ENCODE assay signal across 20 cellular contexts in the genomic region with DNA sequence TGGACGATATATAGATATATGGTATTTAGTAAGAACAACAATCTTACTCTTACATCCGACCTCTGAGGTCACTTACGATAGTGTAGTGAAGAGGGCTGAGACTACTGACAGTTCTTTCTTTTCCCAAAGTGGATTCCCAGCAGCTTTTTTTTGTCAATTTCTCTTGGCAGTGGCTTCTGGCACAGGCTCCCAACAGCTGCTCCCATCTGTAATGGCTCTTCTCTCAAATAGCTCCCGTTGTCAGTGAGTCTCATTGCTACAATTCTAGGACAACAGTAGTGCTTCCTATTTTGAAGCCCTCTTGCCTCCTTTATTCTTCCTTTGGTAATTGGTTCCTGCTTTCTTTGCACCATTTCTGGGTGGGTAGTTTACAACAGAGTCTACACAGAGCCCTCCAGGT.
DNase-seq lines count a peak whose midpoint lies in the region; ATAC-seq and TF ChIP-seq lines count a peak whose summit lies in the region.
"Had no signal": no experiment of that assay in that cellular context is flagged by ENCODE, and none has a peak within 500 bp of the region (broad histone marks: within the 10 kb centered on the region; RNA-seq: fewer than 3 reads in every experiment).

No MANE protein-coding gene starts in this region.

- DNase-seq in NCI-H1105 (lab: John Stamatoyannopoulos, UW) = peak; percentile 6
- peak in 5 of 7 donors; percentile 1 to 56 (median 15) for DNase-seq in adrenal gland
- DNase-seq in left ventricle myocardium superior = peak; percentile 50
- peak; percentile 71 for DNase-seq in sigmoid colon
- DNase-seq in cortex of kidney (lab: John Stamatoyannopoulos, UW) = no peak
- DNase-seq: activated CD8-positive, alpha-beta memory T cell treated with anti-CD3 and anti-CD28 coated beads, Interleukin-2, amount 10 ng/mL, durations not matched to agents 7 days and 5 days; activated naive CD8-positive, alpha-beta T cell treated with anti-CD3 and anti-CD28 coated beads, Interleukin-2, amount 10 ng/mL, durations not matched to agents 7 days and 5 days; BE2C; Caco-2; EL; foreskin keratinocyte; left lung; stimulated activated CD4-positive, alpha-beta T cell treated with anti-CD3 and anti-CD28 coated beads, Interleukin-2, amount 100 ng/mL, for 24 hours; stimulated activated naive CD4-positive, alpha-beta T cell treated with Interleukin-2 at 50 U/mL for 16 hours; SW 1271; tibial artery had no signal

- ATAC-seq in left ventricle myocardium superior (peak; percentile 82), HG02885 (IDR thresholded peaks at IDR 0.05; ENCODE audit: poor library complexity, unreplicated experiment) (no peak), GM18868 (IDR thresholded peaks at IDR 0.05; ENCODE audit: unreplicated experiment) (no peak)
- ATAC-seq: activated CD8-positive, alpha-beta memory T cell treated with anti-CD3 and anti-CD28 coated beads, Interleukin-2, amount 10 ng/mL, durations not matched to agents 7 days and 5 days; activated T-helper 17 cell treated with anti-CD3 and anti-CD28 coated beads, Interleukin-2, amount 50 U/mL, for 72 hours; foreskin keratinocyte; left lung had no signal

- H3K27me3 ChIP-seq in adrenal gland (no peaks in the 10 kb centered on the region), sigmoid colon (no peaks in the 10 kb centered on the region)
- H3K27me3 ChIP-seq: BE2C, foreskin keratinocyte, left lung, tibial artery had no signal

- TF ChIP-seq POLR2A in adrenal gland (IDR thresholded peaks at IDR 0.05) (no peak), sigmoid colon (IDR thresholded peaks at IDR 0.05) (no peak)

- TF ChIP-seq CTCF in adrenal gland (IDR thresholded peaks at IDR 0.05) (no peak), sigmoid colon (IDR thresholded peaks at IDR 0.05) (no peak)

- no peak for TF ChIP-seq EP300 in sigmoid colon (IDR thresholded peaks at IDR 0.05)

- no peaks in the 10 kb centered on the region for H3K36me3 ChIP-seq in adrenal gland (replicated peaks in 1 of 2)
- no peaks in the 10 kb centered on the region for H3K36me3 ChIP-seq in sigmoid colon
- H3K36me3 ChIP-seq: BE2C, left lung, tibial artery had no signal

- H3K9me3 ChIP-seq in adrenal gland (replicated peaks in 1 of 3) (no peaks in the 10 kb centered on the region), sigmoid colon (peaks cover 0 to 12% (median under 1%) of the 10 kb centered on the region in 4 donors)
- H3K9me3 ChIP-seq: BE2C, Caco-2 had no signal

- WGBS in adrenal gland, 4 donors = 49 to 58% (median 52%) methylated on average over 4 of the region's 4 CpGs
- 67 to 72% methylated on average over 4 of the region's 4 CpGs for WGBS in sigmoid colon, 2 donors

- H3K4me1 ChIP-seq in adrenal gland (replicated peaks in 1 of 2) = no peaks in the 10 kb centered on the region
- no peaks in the 10 kb centered on the region for H3K4me1 ChIP-seq in sigmoid colon
- H3K4me1 ChIP-seq: BE2C, Caco-2, foreskin keratinocyte, left lung, tibial artery had no signal

- intact Hi-C loops in adrenal gland (cut with DNase I) = no loop called here
- intact Hi-C loops in left ventricle myocardium superior (cut with micrococcal nuclease) = no loop called here
- intact Hi-C loops in sigmoid colon (cut with DNase I) = no loop called here

- H3K4me3 ChIP-seq in adrenal gland = no peak overlapping the region
- no peak overlapping the region for H3K4me3 ChIP-seq in sigmoid colon
- H3K4me3 ChIP-seq: left lung, tibial artery had no signal

- H3K27ac ChIP-seq in adrenal gland (no peak overlapping the region), sigmoid colon (no peak overlapping the region)
- H3K27ac ChIP-seq: foreskin keratinocyte, KMS-11, left lung, tibial artery had no signal
